In genomic region chr3:58008140-58009025, GRCh38 we compare ENCODE assay signal across 1 cellular context.
TF ChIP-seq lines count a peak whose summit lies in the region.

A gene with protein sequence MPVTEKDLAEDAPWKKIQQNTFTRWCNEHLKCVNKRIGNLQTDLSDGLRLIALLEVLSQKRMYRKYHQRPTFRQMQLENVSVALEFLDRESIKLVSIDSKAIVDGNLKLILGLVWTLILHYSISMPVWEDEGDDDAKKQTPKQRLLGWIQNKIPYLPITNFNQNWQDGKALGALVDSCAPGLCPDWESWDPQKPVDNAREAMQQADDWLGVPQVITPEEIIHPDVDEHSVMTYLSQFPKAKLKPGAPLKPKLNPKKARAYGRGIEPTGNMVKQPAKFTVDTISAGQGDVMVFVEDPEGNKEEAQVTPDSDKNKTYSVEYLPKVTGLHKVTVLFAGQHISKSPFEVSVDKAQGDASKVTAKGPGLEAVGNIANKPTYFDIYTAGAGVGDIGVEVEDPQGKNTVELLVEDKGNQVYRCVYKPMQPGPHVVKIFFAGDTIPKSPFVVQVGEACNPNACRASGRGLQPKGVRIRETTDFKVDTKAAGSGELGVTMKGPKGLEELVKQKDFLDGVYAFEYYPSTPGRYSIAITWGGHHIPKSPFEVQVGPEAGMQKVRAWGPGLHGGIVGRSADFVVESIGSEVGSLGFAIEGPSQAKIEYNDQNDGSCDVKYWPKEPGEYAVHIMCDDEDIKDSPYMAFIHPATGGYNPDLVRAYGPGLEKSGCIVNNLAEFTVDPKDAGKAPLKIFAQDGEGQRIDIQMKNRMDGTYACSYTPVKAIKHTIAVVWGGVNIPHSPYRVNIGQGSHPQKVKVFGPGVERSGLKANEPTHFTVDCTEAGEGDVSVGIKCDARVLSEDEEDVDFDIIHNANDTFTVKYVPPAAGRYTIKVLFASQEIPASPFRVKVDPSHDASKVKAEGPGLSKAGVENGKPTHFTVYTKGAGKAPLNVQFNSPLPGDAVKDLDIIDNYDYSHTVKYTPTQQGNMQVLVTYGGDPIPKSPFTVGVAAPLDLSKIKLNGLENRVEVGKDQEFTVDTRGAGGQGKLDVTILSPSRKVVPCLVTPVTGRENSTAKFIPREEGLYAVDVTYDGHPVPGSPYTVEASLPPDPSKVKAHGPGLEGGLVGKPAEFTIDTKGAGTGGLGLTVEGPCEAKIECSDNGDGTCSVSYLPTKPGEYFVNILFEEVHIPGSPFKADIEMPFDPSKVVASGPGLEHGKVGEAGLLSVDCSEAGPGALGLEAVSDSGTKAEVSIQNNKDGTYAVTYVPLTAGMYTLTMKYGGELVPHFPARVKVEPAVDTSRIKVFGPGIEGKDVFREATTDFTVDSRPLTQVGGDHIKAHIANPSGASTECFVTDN (N-terminal part only) (plus strand): TSS chr3:58008422. CDS start chr3:58008565, 143 bp downstream.

TF ChIP-seq in IMR-90, 13 proteins besides CTCF, POLR2A, EP300 and RAD21:
- peak; percentile 85; the same call in 1 of the 2 replicates for TF ChIP-seq CHD1 (IDR thresholded peaks at IDR 0.05; ENCODE audit: low read depth, low read length)
- TF ChIP-seq RFX5 (IDR thresholded peaks at IDR 0.05; ENCODE audit: low read depth, low read length), result no peak
- no peak; the same call in 1 of the 2 replicates for TF ChIP-seq MXI1 (IDR thresholded peaks at IDR 0.05; ENCODE audit: borderline replicate concordance, low read depth, low read length)
- peak; percentile 49 for TF ChIP-seq SMC3 (IDR thresholded peaks at IDR 0.05; ENCODE audit: low read depth, low read length)
- TF ChIP-seq, protein P1, sequence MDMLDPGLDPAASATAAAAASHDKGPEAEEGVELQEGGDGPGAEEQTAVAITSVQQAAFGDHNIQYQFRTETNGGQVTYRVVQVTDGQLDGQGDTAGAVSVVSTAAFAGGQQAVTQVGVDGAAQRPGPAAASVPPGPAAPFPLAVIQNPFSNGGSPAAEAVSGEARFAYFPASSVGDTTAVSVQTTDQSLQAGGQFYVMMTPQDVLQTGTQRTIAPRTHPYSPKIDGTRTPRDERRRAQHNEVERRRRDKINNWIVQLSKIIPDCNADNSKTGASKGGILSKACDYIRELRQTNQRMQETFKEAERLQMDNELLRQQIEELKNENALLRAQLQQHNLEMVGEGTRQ (IDR thresholded peaks at IDR 0.05; ENCODE audit: low read depth, low read length), result no peak
- TF ChIP-seq MAZ (IDR thresholded peaks at IDR 0.05; ENCODE audit: borderline replicate concordance, low read depth, low read length), result peak; percentile 52; the same call in 1 of the 2 replicates
